In the genomic region with DNA sequence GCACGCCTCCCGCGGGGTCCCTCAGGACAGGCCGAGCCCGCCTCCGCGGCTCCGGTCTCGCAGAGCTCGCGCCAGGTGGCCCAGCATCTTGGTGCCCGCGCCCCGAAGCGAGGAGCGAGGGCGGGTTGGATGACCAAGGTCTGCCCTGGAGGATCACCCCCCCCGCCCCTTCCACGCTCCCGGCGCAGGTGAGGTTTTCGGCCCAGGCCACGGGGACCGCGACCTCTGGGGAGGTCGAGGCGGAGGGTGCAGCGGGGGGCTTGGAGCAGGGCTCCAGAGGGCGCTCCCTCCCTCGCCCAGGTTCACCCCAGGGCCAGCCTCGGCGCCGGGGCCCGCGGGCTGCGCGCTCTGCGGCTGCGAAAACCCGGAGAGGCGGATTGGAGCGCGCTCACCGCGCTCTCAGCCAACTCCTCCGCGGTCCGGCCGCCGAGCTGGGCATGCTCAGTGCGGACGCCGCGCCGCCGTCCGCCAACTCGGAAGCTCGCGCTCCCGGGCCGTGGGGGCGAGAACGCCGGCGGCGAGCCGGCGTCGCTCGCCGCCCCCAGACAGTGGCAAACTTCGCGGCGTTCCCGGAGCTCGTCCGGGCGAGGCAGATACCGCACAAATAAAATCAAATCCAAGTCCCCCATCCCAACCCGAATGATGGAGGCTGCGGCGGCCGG, we compare ENCODE assay signal across 1 cellular context.
A peak's percentile ranks its signal among the peaks of the same experiment; 100 is the strongest.
TF ChIP-seq lines count a peak whose summit lies in the region.

A gene with protein sequence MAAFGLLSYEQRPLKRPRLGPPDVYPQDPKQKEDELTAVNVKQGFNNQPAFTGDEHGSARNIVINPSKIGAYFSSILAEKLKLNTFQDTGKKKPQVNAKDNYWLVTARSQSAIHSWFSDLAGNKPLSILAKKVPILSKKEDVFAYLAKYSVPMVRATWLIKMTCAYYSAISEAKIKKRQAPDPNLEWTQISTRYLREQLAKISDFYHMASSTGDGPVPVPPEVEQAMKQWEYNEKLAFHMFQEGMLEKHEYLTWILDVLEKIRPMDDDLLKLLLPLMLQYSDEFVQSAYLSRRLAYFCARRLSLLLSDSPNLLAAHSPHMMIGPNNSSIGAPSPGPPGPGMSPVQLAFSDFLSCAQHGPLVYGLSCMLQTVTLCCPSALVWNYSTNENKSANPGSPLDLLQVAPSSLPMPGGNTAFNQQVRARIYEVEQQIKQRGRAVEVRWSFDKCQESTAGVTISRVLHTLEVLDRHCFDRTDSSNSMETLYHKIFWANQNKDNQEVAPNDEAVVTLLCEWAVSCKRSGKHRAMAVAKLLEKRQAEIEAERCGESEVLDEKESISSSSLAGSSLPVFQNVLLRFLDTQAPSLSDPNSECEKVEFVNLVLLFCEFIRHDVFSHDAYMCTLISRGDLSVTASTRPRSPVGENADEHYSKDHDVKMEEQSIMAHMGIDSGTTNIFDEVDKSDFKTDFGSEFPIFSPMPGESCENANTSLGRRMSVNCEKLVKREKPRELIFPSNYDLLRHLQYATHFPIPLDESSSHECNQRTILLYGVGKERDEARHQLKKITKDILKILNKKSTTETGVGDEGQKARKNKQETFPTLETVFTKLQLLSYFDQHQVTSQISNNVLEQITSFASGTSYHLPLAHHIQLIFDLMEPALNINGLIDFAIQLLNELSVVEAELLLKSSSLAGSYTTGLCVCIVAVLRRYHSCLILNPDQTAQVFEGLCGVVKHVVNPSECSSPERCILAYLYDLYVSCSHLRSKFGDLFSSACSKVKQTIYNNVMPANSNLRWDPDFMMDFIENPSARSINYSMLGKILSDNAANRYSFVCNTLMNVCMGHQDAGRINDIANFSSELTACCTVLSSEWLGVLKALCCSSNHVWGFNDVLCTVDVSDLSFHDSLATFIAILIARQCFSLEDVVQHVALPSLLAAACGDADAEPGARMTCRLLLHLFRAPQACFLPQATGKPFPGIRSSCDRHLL (N-terminal part only) (plus strand): TSS at position 438 of the 662 bp plus-strand sequence. CDS start 1,263 bp downstream, outside the sequence.

TF ChIP-seq in HEK293, 187 proteins besides CTCF, POLR2A, EP300 and RAD21 (continued from another document and continues in another):
- TF ChIP-seq, protein P1, sequence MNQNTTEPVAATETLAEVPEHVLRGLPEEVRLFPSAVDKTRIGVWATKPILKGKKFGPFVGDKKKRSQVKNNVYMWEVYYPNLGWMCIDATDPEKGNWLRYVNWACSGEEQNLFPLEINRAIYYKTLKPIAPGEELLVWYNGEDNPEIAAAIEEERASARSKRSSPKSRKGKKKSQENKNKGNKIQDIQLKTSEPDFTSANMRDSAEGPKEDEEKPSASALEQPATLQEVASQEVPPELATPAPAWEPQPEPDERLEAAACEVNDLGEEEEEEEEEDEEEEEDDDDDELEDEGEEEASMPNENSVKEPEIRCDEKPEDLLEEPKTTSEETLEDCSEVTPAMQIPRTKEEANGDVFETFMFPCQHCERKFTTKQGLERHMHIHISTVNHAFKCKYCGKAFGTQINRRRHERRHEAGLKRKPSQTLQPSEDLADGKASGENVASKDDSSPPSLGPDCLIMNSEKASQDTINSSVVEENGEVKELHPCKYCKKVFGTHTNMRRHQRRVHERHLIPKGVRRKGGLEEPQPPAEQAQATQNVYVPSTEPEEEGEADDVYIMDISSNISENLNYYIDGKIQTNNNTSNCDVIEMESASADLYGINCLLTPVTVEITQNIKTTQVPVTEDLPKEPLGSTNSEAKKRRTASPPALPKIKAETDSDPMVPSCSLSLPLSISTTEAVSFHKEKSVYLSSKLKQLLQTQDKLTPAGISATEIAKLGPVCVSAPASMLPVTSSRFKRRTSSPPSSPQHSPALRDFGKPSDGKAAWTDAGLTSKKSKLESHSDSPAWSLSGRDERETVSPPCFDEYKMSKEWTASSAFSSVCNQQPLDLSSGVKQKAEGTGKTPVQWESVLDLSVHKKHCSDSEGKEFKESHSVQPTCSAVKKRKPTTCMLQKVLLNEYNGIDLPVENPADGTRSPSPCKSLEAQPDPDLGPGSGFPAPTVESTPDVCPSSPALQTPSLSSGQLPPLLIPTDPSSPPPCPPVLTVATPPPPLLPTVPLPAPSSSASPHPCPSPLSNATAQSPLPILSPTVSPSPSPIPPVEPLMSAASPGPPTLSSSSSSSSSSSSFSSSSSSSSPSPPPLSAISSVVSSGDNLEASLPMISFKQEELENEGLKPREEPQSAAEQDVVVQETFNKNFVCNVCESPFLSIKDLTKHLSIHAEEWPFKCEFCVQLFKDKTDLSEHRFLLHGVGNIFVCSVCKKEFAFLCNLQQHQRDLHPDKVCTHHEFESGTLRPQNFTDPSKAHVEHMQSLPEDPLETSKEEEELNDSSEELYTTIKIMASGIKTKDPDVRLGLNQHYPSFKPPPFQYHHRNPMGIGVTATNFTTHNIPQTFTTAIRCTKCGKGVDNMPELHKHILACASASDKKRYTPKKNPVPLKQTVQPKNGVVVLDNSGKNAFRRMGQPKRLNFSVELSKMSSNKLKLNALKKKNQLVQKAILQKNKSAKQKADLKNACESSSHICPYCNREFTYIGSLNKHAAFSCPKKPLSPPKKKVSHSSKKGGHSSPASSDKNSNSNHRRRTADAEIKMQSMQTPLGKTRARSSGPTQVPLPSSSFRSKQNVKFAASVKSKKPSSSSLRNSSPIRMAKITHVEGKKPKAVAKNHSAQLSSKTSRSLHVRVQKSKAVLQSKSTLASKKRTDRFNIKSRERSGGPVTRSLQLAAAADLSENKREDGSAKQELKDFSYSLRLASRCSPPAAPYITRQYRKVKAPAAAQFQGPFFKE (tag by site-specific recombination; IDR thresholded peaks at IDR 0.05; ENCODE audit: borderline replicate concordance), result 0 out of 2 replicates have a peak, but pooled peaks have one; percentile 50
- TF ChIP-seq ZNF324 (tag by site-specific recombination; IDR thresholded peaks at IDR 0.05) (0 out of 2 replicates have a peak, but pooled peaks have one; percentile 58), ZSCAN30 (tag by site-specific recombination; IDR thresholded peaks at IDR 0.05) (peak; percentile 79), SETDB1 (IDR thresholded peaks at IDR 0.05; ENCODE audit: insufficient read length, low read length) (no peak), YY1 (tag by site-specific recombination; IDR thresholded peaks at IDR 0.05) (peak; percentile 24; the same call in 1 of the 2 replicates), ZBTB17 (tag by site-specific recombination; IDR thresholded peaks at IDR 0.05) (peak; percentile 61; the same call in 1 of the 2 replicates), ZNF2 (tag by site-specific recombination; IDR thresholded peaks at IDR 0.05) (0 out of 2 replicates have a peak, but pooled peaks have one; percentile 33), ZNF354C (tag by site-specific recombination; IDR thresholded peaks at IDR 0.05; ENCODE audit: borderline replicate concordance, low read depth) (no peak), SP3 (tag by site-specific recombination; IDR thresholded peaks at IDR 0.05) (peak; percentile 44), ZSCAN23 (tag by site-specific recombination; IDR thresholded peaks at IDR 0.05) (no peak), KLF9 (tag by site-specific recombination; IDR thresholded peaks at IDR 0.05; ENCODE audit: low read depth) (peak; percentile 53; the same call in 1 of the 2 replicates), KLF10 (tag by site-specific recombination; IDR thresholded peaks at IDR 0.05) (0 out of 2 replicates have a peak, but pooled peaks have one; percentile 21), ZNF670 (tag by site-specific recombination; IDR thresholded peaks at IDR 0.05; ENCODE audit: low read depth) (no peak), WT1 (tag by site-specific recombination; IDR thresholded peaks at IDR 0.05) (peak; percentile 13; the same call in 1 of the 2 replicates), KLF1 (tag by site-specific recombination; IDR thresholded peaks at IDR 0.05) (0 out of 2 replicates have a peak, but pooled peaks have one; percentile 14), SP7 (tag by site-specific recombination; IDR thresholded peaks at IDR 0.05) (peak; percentile 71), ZNF423 (tag by site-specific recombination; IDR thresholded peaks at IDR 0.05) (peak; percentile 77), ZNF157 (tag by site-specific recombination; IDR thresholded peaks at IDR 0.05) (no peak), GLIS1 (tag by site-specific recombination; IDR thresholded peaks at IDR 0.05) (peak; percentile 75), TCF7L2 (IDR thresholded peaks at IDR 0.05; ENCODE audit: borderline replicate concordance, low read depth, low read length) (no peak), ZFP37 (tag by site-specific recombination; IDR thresholded peaks at IDR 0.05) (peak; percentile 84), SP2 (tag by site-specific recombination; IDR thresholded peaks at IDR 0.05) (peak; percentile 38), ZXDB (tag by site-specific recombination; IDR thresholded peaks at IDR 0.05) (peak; percentile 79; the same call in 1 of the 2 replicates), BCL11A (tag by site-specific recombination; IDR thresholded peaks at IDR 0.05; ENCODE audit: low read depth) (peak; percentile 47; the same call in 1 of the 2 replicates), ZNF529 (tag by site-specific recombination; IDR thresholded peaks at IDR 0.05; ENCODE audit: insufficient replicate concordance) (no peak), ZNF660 (tag by site-specific recombination; IDR thresholded peaks at IDR 0.05) (0 out of 2 replicates have a peak, but pooled peaks have one; percentile 32), ZNF837 (tag by site-specific recombination; IDR thresholded peaks at IDR 0.05) (no peak), HOXA7 (CRISPR knock-in tag; IDR thresholded peaks at IDR 0.05; ENCODE audit: borderline replicate concordance) (no peak), ZNF792 (tag by site-specific recombination; IDR thresholded peaks at IDR 0.05) (no peak), ZNF76 (tag by site-specific recombination; IDR thresholded peaks at IDR 0.05; ENCODE audit: borderline replicate concordance, low read depth) (0 out of 2 replicates have a peak, but pooled peaks have one; percentile 37)
- TF ChIP-seq, protein P2, sequence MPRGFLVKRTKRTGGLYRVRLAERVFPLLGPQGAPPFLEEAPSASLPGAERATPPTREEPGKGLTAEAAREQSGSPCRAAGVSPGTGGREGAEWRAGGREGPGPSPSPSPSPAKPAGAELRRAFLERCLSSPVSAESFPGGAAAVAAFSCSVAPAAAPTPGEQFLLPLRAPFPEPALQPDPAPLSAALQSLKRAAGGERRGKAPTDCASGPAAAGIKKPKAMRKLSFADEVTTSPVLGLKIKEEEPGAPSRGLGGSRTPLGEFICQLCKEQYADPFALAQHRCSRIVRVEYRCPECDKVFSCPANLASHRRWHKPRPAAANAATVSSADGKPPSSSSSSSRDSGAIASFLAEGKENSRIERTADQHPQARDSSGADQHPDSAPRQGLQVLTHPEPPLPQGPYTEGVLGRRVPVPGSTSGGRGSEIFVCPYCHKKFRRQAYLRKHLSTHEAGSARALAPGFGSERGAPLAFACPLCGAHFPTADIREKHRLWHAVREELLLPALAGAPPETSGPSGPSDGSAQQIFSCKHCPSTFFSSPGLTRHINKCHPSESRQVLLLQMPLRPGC (tag by site-specific recombination; IDR thresholded peaks at IDR 0.05), result 0 out of 2 replicates have a peak, but pooled peaks have one; percentile 43
- TF ChIP-seq, protein P3, sequence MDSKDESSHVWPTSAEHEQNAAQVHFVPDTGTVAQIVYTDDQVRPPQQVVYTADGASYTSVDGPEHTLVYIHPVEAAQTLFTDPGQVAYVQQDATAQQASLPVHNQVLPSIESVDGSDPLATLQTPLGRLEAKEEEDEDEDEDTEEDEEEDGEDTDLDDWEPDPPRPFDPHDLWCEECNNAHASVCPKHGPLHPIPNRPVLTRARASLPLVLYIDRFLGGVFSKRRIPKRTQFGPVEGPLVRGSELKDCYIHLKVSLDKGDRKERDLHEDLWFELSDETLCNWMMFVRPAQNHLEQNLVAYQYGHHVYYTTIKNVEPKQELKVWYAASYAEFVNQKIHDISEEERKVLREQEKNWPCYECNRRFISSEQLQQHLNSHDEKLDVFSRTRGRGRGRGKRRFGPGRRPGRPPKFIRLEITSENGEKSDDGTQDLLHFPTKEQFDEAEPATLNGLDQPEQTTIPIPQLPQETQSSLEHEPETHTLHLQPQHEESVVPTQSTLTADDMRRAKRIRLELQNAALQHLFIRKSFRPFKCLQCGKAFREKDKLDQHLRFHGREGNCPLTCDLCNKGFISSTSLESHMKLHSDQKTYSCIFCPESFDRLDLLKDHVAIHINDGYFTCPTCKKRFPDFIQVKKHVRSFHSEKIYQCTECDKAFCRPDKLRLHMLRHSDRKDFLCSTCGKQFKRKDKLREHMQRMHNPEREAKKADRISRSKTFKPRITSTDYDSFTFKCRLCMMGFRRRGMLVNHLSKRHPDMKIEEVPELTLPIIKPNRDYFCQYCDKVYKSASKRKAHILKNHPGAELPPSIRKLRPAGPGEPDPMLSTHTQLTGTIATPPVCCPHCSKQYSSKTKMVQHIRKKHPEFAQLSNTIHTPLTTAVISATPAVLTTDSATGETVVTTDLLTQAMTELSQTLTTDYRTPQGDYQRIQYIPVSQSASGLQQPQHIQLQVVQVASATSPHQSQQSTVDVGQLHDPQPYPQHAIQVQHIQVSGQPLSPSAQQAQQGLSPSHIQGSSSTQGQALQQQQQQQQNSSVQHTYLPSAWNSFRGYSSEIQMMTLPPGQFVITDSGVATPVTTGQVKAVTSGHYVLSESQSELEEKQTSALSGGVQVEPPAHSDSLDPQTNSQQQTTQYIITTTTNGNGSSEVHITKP (tag by site-specific recombination; IDR thresholded peaks at IDR 0.05), result peak; percentile 62
- TF ChIP-seq, protein P4, sequence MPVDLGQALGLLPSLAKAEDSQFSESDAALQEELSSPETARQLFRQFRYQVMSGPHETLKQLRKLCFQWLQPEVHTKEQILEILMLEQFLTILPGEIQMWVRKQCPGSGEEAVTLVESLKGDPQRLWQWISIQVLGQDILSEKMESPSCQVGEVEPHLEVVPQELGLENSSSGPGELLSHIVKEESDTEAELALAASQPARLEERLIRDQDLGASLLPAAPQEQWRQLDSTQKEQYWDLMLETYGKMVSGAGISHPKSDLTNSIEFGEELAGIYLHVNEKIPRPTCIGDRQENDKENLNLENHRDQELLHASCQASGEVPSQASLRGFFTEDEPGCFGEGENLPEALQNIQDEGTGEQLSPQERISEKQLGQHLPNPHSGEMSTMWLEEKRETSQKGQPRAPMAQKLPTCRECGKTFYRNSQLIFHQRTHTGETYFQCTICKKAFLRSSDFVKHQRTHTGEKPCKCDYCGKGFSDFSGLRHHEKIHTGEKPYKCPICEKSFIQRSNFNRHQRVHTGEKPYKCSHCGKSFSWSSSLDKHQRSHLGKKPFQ (tag by site-specific recombination; IDR thresholded peaks at IDR 0.05), result peak; percentile 27; the same call in 1 of the 2 replicates
- TF ChIP-seq, protein P5, sequence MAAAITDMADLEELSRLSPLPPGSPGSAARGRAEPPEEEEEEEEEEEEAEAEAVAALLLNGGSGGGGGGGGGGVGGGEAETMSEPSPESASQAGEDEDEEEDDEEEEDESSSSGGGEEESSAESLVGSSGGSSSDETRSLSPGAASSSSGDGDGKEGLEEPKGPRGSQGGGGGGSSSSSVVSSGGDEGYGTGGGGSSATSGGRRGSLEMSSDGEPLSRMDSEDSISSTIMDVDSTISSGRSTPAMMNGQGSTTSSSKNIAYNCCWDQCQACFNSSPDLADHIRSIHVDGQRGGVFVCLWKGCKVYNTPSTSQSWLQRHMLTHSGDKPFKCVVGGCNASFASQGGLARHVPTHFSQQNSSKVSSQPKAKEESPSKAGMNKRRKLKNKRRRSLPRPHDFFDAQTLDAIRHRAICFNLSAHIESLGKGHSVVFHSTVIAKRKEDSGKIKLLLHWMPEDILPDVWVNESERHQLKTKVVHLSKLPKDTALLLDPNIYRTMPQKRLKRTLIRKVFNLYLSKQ (tag by site-specific recombination; IDR thresholded peaks at IDR 0.05; ENCODE audit: borderline replicate concordance), result no peak
